17 cellular contexts compared by ENCODE assay signal in the genomic region with DNA sequence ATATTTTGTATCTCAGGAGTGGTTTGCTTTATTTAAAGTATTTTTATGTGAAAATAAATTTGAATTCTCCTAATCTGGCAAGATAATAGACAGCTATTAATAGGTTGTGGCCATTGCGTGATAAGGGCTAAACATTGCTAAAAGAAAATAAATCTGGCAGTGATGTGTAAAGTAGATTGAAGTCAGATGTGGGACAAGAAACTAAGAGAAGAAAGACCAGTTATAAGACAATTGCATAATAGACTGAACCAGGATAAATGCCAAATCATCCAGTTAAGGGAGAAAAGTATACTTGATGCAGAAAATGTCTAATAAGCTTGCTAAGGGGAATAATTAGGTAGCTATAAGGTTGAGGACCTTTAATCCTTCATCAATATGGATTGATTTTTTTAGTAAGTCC.
DNase-seq lines count a peak whose midpoint lies in the region; ATAC-seq and TF ChIP-seq lines count a peak whose summit lies in the region.
"Had no signal": no experiment of that assay in that cellular context is flagged by ENCODE, and none has a peak within 500 bp of the region (broad histone marks: within the 10 kb centered on the region; RNA-seq: fewer than 3 reads in every experiment).

No MANE protein-coding gene starts in this region.

- no peak overlapping the region for H3K27ac ChIP-seq in RWPE1

- H3K36me3 ChIP-seq in adipocyte (ENCODE audit: control insufficient read depth, insufficient read depth, low read length, severe bottlenecking): no peaks in the 10 kb centered on the region
- H3K36me3 ChIP-seq: BE2C, esophagus squamous epithelium had no signal

- peaks cover 46% of the 10 kb centered on the region for H3K4me1 ChIP-seq in adipocyte (ENCODE audit: control insufficient read depth, insufficient read depth, low read length)
- H3K4me1 ChIP-seq: BE2C had no signal

- CTCF ChIA-PET in RWPE1 (lab: Yijun Ruan, JAX): no interaction called here

- TF ChIP-seq CTCF in AG10803 (conservative IDR thresholded peaks at IDR 0.05; ENCODE audit: low read length) (no peak), fibroblast of the aortic adventitia (IDR thresholded peaks at IDR 0.05; ENCODE audit: insufficient read depth, low read length) (no peak), RWPE1 (conservative IDR thresholded peaks at IDR 0.05; ENCODE audit: low read depth) (no peak)

- ATAC-seq in sciatic nerve (peak; percentile 81), GM19023 (IDR thresholded peaks at IDR 0.05; ENCODE audit: unreplicated experiment) (no peak)
- ATAC-seq: HCT116 had no signal

- H3K9ac ChIP-seq in adipocyte (ENCODE audit: low read length): peak overlapping the region; percentile 60

- POLR2A ChIA-PET in RWPE1 (lab: Yijun Ruan, JAX; ENCODE audit: low non-redundant PET): no interaction called here

- H3K27me3 ChIP-seq in adipocyte (replicated peaks; ENCODE audit: control insufficient read depth, insufficient read depth, low read length): no peaks in the 10 kb centered on the region
- H3K27me3 ChIP-seq: BE2C, dorsolateral prefrontal cortex, esophagus squamous epithelium had no signal

- intact Hi-C loops in sciatic nerve (cut with DNase I): no loop called here

- H3K4me3 ChIP-seq in AG10803 (ENCODE audit: low read length) (no peak overlapping the region), adipocyte (ENCODE audit: low read length) (peak overlapping the region; percentile 41), fibroblast of the aortic adventitia (ENCODE audit: low read depth, low read length) (no peak overlapping the region)
- H3K4me3 ChIP-seq: dorsolateral prefrontal cortex, esophagus squamous epithelium had no signal

- H3K9me3 ChIP-seq in adipocyte (ENCODE audit: control insufficient read depth, low read length): no peaks in the 10 kb centered on the region
- H3K9me3 ChIP-seq: BE2C, esophagus squamous epithelium had no signal

- DNase-seq in AG10803 (ENCODE audit: low read depth) (peak; percentile 95), adipocyte (ENCODE audit: low read depth) (peak; percentile 90), fibroblast of the aortic adventitia (ENCODE audit: low read depth) (peak; percentile 98), sciatic nerve (ENCODE audit: low spot score) (no peak), RWPE1 (ENCODE audit: low spot score) (no peak), NCI-H510A (lab: John Stamatoyannopoulos, UW) (no peak)
- DNase-seq in stimulated activated CD4-positive, alpha-beta T cell treated with anti-CD3 and anti-CD28 coated beads, Interleukin-12 subunit alpha, Interleukin-12 subunit beta, amount 100 ng/mL, for 4 hours: no peak
- DNase-seq: activated effector memory CD4-positive, alpha-beta T cell treated with anti-CD3 and anti-CD28 coated beads, Interleukin-2, amount 50 U/mL, for 16 hours; BE2C; dorsolateral prefrontal cortex; esophagus squamous epithelium; NCI-H1694; NCI-H446; posterior cingulate gyrus; stimulated activated naive CD4-positive, alpha-beta T cell had no signal

Comparison
In these comparisons a context has a peak if more than half of its experiments do, and no peak if none do; other contexts are left out.
1. DNase-seq: peak in AG10803 (single experiment), adipocyte (single experiment) and fibroblast of the aortic adventitia (single experiment); none in sciatic nerve (single experiment), RWPE1 (single experiment), NCI-H510A (single experiment) and stimulated activated CD4-positive, alpha-beta T cell treated with anti-CD3 and anti-CD28 coated beads, Interleukin-12 subunit alpha, Interleukin-12 subunit beta, amount 100 ng/mL, for 4 hours (single experiment).